ENCODE assay signal across 9 cellular contexts in the genomic region with DNA sequence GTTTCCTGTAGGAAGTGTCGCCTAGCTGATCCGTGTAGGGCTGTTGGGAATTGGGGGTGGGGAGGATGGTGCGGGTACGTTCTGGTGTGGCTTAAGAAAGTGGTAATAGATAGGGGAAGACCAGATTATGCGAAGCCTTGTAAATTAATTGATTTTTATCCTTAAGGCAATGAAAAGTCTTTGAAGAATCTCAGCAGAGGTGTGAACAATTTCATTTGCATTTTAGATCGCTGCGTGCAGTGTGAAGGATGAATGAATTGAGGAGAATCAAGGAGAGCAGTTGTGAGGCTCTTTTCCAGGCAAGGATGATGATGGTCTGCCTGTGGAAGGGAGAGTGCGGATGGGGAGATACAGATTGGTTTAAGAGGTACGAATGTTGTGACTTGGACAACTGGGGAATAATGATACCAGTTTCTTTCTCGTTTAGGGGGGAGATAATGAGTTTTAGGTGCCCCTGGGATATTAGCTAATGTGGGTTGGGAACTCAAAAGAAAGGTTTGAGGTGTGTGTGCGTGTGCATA. TPM values are rescaled to one million over a fixed set of nuclear protein-coding genes. Genes with fewer than 3 reads are reported as not detected.
DNase-seq lines count a peak whose midpoint lies in the region; TF ChIP-seq lines count a peak whose summit lies in the region.
"Had no signal": no experiment of that assay in that cellular context is flagged by ENCODE, and none has a peak within 500 bp of the region (broad histone marks: within the 10 kb centered on the region; RNA-seq: fewer than 3 reads in every experiment).

No MANE protein-coding gene starts in this region.

- no peaks in the 10 kb centered on the region for H3K27me3 ChIP-seq in KMS-11 (ENCODE audit: insufficient read depth, low read depth)
- H3K27me3 ChIP-seq in colonic mucosa = no peaks in the 10 kb centered on the region
- no peaks in the 10 kb centered on the region for H3K27me3 ChIP-seq in neuron (ENCODE audit: insufficient read depth, low read length)

- H3K27me3 Mint-ChIP-seq in activated naive CD8-positive, alpha-beta T cell treated with anti-CD3 and anti-CD28 coated beads for 36 hours = no peaks in the 10 kb centered on the region
- no peaks in the 10 kb centered on the region for H3K27me3 Mint-ChIP-seq in activated CD4-positive, alpha-beta T cell treated with anti-CD3 and anti-CD28 coated beads, Interleukin-2, amount 10 ng/mL, durations not matched to agents 7 days and 5 days
- H3K27me3 Mint-ChIP-seq: naive thymus-derived CD8-positive, alpha-beta T cell had no signal

- peaks cover 27% of the 10 kb centered on the region for H3K36me3 Mint-ChIP-seq in activated naive CD8-positive, alpha-beta T cell treated with anti-CD3 and anti-CD28 coated beads for 36 hours
- peaks cover 28% of the 10 kb centered on the region for H3K36me3 Mint-ChIP-seq in activated CD4-positive, alpha-beta T cell treated with anti-CD3 and anti-CD28 coated beads, Interleukin-2, amount 10 ng/mL, durations not matched to agents 7 days and 5 days (ENCODE audit: low read depth)

- no peak overlapping the region for H3K4me3 Mint-ChIP-seq in activated naive CD8-positive, alpha-beta T cell treated with anti-CD3 and anti-CD28 coated beads for 36 hours
- no peak overlapping the region for H3K4me3 Mint-ChIP-seq in activated CD4-positive, alpha-beta T cell treated with anti-CD3 and anti-CD28 coated beads, Interleukin-2, amount 10 ng/mL, durations not matched to agents 7 days and 5 days
- H3K4me3 Mint-ChIP-seq: naive thymus-derived CD8-positive, alpha-beta T cell had no signal

- TF ChIP-seq CTCF in KMS-11 (conservative IDR thresholded peaks at IDR 0.05; ENCODE audit: low read depth, low read length) = no peak; the same call in 1 of the 2 replicates
- no peak for TF ChIP-seq CTCF in colonic mucosa (IDR thresholded peaks at IDR 0.05)

- no peak overlapping the region for H3K27ac Mint-ChIP-seq in activated naive CD8-positive, alpha-beta T cell treated with anti-CD3 and anti-CD28 coated beads for 36 hours
- H3K27ac Mint-ChIP-seq in activated CD4-positive, alpha-beta T cell treated with anti-CD3 and anti-CD28 coated beads, Interleukin-2, amount 10 ng/mL, durations not matched to agents 7 days and 5 days = no peak overlapping the region
- H3K27ac Mint-ChIP-seq: naive thymus-derived CD8-positive, alpha-beta T cell had no signal

- H3K4me1 ChIP-seq in KMS-11 (ENCODE audit: low read depth, poor library complexity, severe bottlenecking) (peaks cover 38% of the 10 kb centered on the region), colonic mucosa (peaks cover 8% of the 10 kb centered on the region), neuron (ENCODE audit: insufficient read depth, low read length) (peaks cover 23% of the 10 kb centered on the region)

- H3K4me3 ChIP-seq in KMS-11 (IDR thresholded peaks at IDR 0.05; ENCODE audit: insufficient read depth, low read depth, low read length) = peak overlapping the region; percentile 100
- H3K4me3 ChIP-seq in colonic mucosa = peak overlapping the region; percentile 50
- H3K4me3 ChIP-seq in neuron (ENCODE audit: low read length) = peak overlapping the region; percentile 80

- H3K9ac ChIP-seq in KMS-11 (peak overlapping the region; percentile 90), colonic mucosa (ENCODE audit: low read depth in 2 of 2, low read length in 2 of 2) (peak overlapping the region; percentile 95 to 96)

- peak overlapping the region; percentile 97 for H3K4me2 ChIP-seq in KMS-11

- intact Hi-C loops in colonic mucosa (cut with DNase I) = no loop called here

- CTCF ChIA-PET in activated CD4-positive, alpha-beta T cell treated with anti-CD3 and anti-CD28 coated beads, Interleukin-2, amount 10 ng/mL, durations not matched to agents 7 days and 5 days (lab: Charles Lee) = interaction anchor here (0.6 to 1.7 kb wide), 13 partner anchors 12 to 92 kb away, joined by 3 to 7 read pairs (median 5); partner anchors contain the start of genes NIT1, PFDN2, PPOX and TOMM40L

- peak overlapping the region; percentile 86 for H2AFZ ChIP-seq in KMS-11 (ENCODE audit: low read depth)
- peak overlapping the region; percentile 48 for H2AFZ ChIP-seq in neuron (ENCODE audit: low read depth, low read length)

- POLR2A ChIA-PET in activated CD4-positive, alpha-beta T cell treated with anti-CD3 and anti-CD28 coated beads, Interleukin-2, amount 10 ng/mL, durations not matched to agents 7 days and 5 days (lab: Charles Lee) = interaction anchor here (0.6 kb wide), 1 partner anchor 16 kb away, joined by 3 read pairs; no protein-coding TSS in a partner anchor

- no peaks in the 10 kb centered on the region for H4K20me1 ChIP-seq in KMS-11 (ENCODE audit: insufficient read depth)

- H3K9me3 ChIP-seq in colonic mucosa = no peaks in the 10 kb centered on the region
- no peaks in the 10 kb centered on the region for H3K9me3 ChIP-seq in neuron (ENCODE audit: low read length)

- no peaks in the 10 kb centered on the region for H3K9me3 Mint-ChIP-seq in activated naive CD8-positive, alpha-beta T cell treated with anti-CD3 and anti-CD28 coated beads for 36 hours
- no peaks in the 10 kb centered on the region for H3K9me3 Mint-ChIP-seq in activated CD4-positive, alpha-beta T cell treated with anti-CD3 and anti-CD28 coated beads, Interleukin-2, amount 10 ng/mL, durations not matched to agents 7 days and 5 days
- H3K9me3 Mint-ChIP-seq: naive thymus-derived CD8-positive, alpha-beta T cell had no signal

- H3K27ac ChIP-seq in KMS-11 = peak overlapping the region; percentile 79
- H3K27ac ChIP-seq in colonic mucosa = peak overlapping the region; percentile 96

- H3K36me3 ChIP-seq in KMS-11 (ENCODE audit: insufficient read depth) = no peaks in the 10 kb centered on the region; the same call in 1 of the 2 replicates
- no peaks in the 10 kb centered on the region for H3K36me3 ChIP-seq in colonic mucosa
- H3K36me3 ChIP-seq in neuron (ENCODE audit: insufficient read depth, low read length) = peaks cover 17% of the 10 kb centered on the region

- H3K79me2 ChIP-seq in KMS-11 (ENCODE audit: insufficient read depth, low read depth) = peaks cover 43% of the 10 kb centered on the region

- peak; percentile 37 for DNase-seq in EH (ENCODE audit: low read depth)
- DNase-seq in colonic mucosa = no peak
- DNase-seq in activated naive CD8-positive, alpha-beta T cell treated with anti-CD3 and anti-CD28 coated beads for 36 hours = no peak
- DNase-seq in GF-D8 (lab: John Stamatoyannopoulos, UW) = no peak
- DNase-seq in activated CD4-positive, alpha-beta T cell treated with anti-CD3 and anti-CD28 coated beads, Interleukin-2, amount 10 ng/mL, durations not matched to agents 7 days and 5 days = no peak
- no peak for DNase-seq in SKM-1 (lab: John Stamatoyannopoulos, UW; ENCODE audit: unreplicated experiment)

- peaks cover 44% of the 10 kb centered on the region for H3K4me1 Mint-ChIP-seq in activated naive CD8-positive, alpha-beta T cell treated with anti-CD3 and anti-CD28 coated beads for 36 hours
- H3K4me1 Mint-ChIP-seq in activated CD4-positive, alpha-beta T cell treated with anti-CD3 and anti-CD28 coated beads, Interleukin-2, amount 10 ng/mL, durations not matched to agents 7 days and 5 days = peaks cover 43% of the 10 kb centered on the region

RNA-seq across cellular contexts. Expression of gene DEDD, which starts 0.8 kb away (rescaled TPM):
- total RNA-seq in colonic mucosa = 10 to 100 TPM; 33.8 to 34.3 TPM
- total RNA-seq in activated naive CD8-positive, alpha-beta T cell treated with anti-CD3 and anti-CD28 coated beads for 36 hours = 10 to 100 TPM; 37.4 to 38.7 TPM
- total RNA-seq in activated CD4-positive, alpha-beta T cell treated with anti-CD3 and anti-CD28 coated beads, Interleukin-2, amount 10 ng/mL, durations not matched to agents 7 days and 5 days = 10 to 100 TPM; 39.8 to 43.1 TPM

RNA-seq across cellular contexts. Expression of gene NIT1, which starts 15.4 kb away (rescaled TPM):
- total RNA-seq in colonic mucosa = 10 to 100 TPM; 58.8 to 84.4 TPM
- 10 to 100 TPM; 34.3 to 39.3 TPM for total RNA-seq in activated naive CD8-positive, alpha-beta T cell treated with anti-CD3 and anti-CD28 coated beads for 36 hours
- total RNA-seq in activated CD4-positive, alpha-beta T cell treated with anti-CD3 and anti-CD28 coated beads, Interleukin-2, amount 10 ng/mL, durations not matched to agents 7 days and 5 days = 10 to 100 TPM; 37.7 to 39.0 TPM

RNA-seq across cellular contexts. Expression of gene PFDN2, which starts 15.4 kb away (rescaled TPM):
- total RNA-seq in colonic mucosa = 10 to 100 TPM; 42.7 to 49.6 TPM
- 100 to 1,000 TPM; 141 to 148 TPM for total RNA-seq in activated naive CD8-positive, alpha-beta T cell treated with anti-CD3 and anti-CD28 coated beads for 36 hours
- total RNA-seq in activated CD4-positive, alpha-beta T cell treated with anti-CD3 and anti-CD28 coated beads, Interleukin-2, amount 10 ng/mL, durations not matched to agents 7 days and 5 days = 10 to 100 TPM; 46.0 to 56.0 TPM

RNA-seq across cellular contexts. Expression of gene UFC1, which starts 20.5 kb away (rescaled TPM):
- 100 to 1,000 TPM in 1 of 2 donors, 10 to 100 TPM in 1; 94.2 to 111 TPM for total RNA-seq in colonic mucosa
- total RNA-seq in activated naive CD8-positive, alpha-beta T cell treated with anti-CD3 and anti-CD28 coated beads for 36 hours = 10 to 100 TPM; 89.9 to 92.8 TPM
- 100 to 1,000 TPM; 115 to 120 TPM for total RNA-seq in activated CD4-positive, alpha-beta T cell treated with anti-CD3 and anti-CD28 coated beads, Interleukin-2, amount 10 ng/mL, durations not matched to agents 7 days and 5 days

RNA-seq across cellular contexts. Expression of gene USP21, which starts 26.0 kb away (rescaled TPM):
- total RNA-seq in colonic mucosa = 10 to 100 TPM; 20.8 to 29.0 TPM
- 10 to 100 TPM; 24.2 to 25.4 TPM for total RNA-seq in activated naive CD8-positive, alpha-beta T cell treated with anti-CD3 and anti-CD28 coated beads for 36 hours
- 10 to 100 TPM; 34.7 to 40.2 TPM for total RNA-seq in activated CD4-positive, alpha-beta T cell treated with anti-CD3 and anti-CD28 coated beads, Interleukin-2, amount 10 ng/mL, durations not matched to agents 7 days and 5 days

Comparison
In these comparisons a context has a peak if more than half of its experiments do, and no peak if none do; other contexts are left out.
1. H3K4me3 ChIP-seq: peak in every context shown above with its lines; median percentile 100 in KMS-11; 80 in neuron; 50 in colonic mucosa.